Comparison of ENCODE assay signal across 24 cellular contexts in genomic region chr4:26217429-26217828, GRCh38.
A peak's percentile ranks its signal among the peaks of the same experiment; 100 is the strongest.
DNase-seq lines count a peak whose midpoint lies in the region; ATAC-seq, FAIRE-seq and TF ChIP-seq lines count a peak whose summit lies in the region.
"Had no signal": no experiment of that assay in that cellular context is flagged by ENCODE, and none has a peak within 500 bp of the region (broad histone marks: within the 10 kb centered on the region; RNA-seq: fewer than 3 reads in every experiment).

No MANE protein-coding gene starts in this region.

- no peak overlapping the region for H3K27ac ChIP-seq in GM23338 (ENCODE audit: low read depth)
- H3K27ac ChIP-seq in colonic mucosa, result peak overlapping the region; percentile 0
- H3K27ac ChIP-seq in substantia nigra (ENCODE audit: low read depth, low read length, poor library complexity, severe bottlenecking), result peak overlapping the region; percentile 90
- no peak overlapping the region for H3K27ac ChIP-seq in small intestine (ENCODE audit: low read depth in 1 of 2, low read length in 1 of 2)
- H3K27ac ChIP-seq in pancreas, result no peak overlapping the region
- H3K27ac ChIP-seq: parathyroid adenoma had no signal

- H3K36me3 ChIP-seq in GM23338 (ENCODE audit: insufficient read depth) (no peaks in the 10 kb centered on the region), colonic mucosa (no peaks in the 10 kb centered on the region), small intestine (ENCODE audit: control insufficient read depth in 2 of 2, insufficient read depth in 2 of 2, low read length in 2 of 2) (no peaks in the 10 kb centered on the region), pancreas (no peaks in the 10 kb centered on the region)

- H3K9me3 ChIP-seq in colonic mucosa (no peaks in the 10 kb centered on the region), small intestine (ENCODE audit: control insufficient read depth, low read depth) (no peaks in the 10 kb centered on the region), pancreas (no peaks in the 10 kb centered on the region)
- H3K9me3 ChIP-seq: SK-N-SH had no signal

- H3K4me2 ChIP-seq in GM23338, result no peak overlapping the region
- H3K4me2 ChIP-seq: SK-N-SH had no signal

- DNase-seq in GM23338 (ENCODE audit: low spot score) (no peak), colonic mucosa (no peak), midbrain (lab: John Stamatoyannopoulos, UW) (peak; percentile 48), substantia nigra (lab: John Stamatoyannopoulos, UW) (peak in 5 of 49 donors; percentile 13 to 35 (median 22)), small intestine (no peak), dermis blood vessel endothelial cell (no peak), pancreas (no peak)
- DNase-seq: ACHN; activated naive CD4-positive, alpha-beta T cell; activated T-cell treated with anti-CD3 and anti-CD28 coated beads, Interleukin-2, amount 50 U/mL, for 24 hours; amniotic stem cell; H7; kidney glomerular epithelial cell; naive thymus-derived CD8-positive, alpha-beta T cell; NCI-H1048; NCI-H187; NCI-H526 treated with DMSO at 0.1 percent for 48 hours; T-helper 2 cell had no signal

- 0 out of 2 replicates have a peak, but pooled peaks cover 8% of the 10 kb centered on the region for H3K9me2 ChIP-seq in GM23338 (ENCODE audit: insufficient read depth)
- H3K9me2 ChIP-seq: SK-N-SH had no signal

- peak overlapping the region; percentile 91 for H2AFZ ChIP-seq in GM23338
- H2AFZ ChIP-seq: parathyroid adenoma had no signal

- no peak for FAIRE-seq in small intestine (lab: Jason Lieb, UNC)
- FAIRE-seq in pancreas (lab: Jason Lieb, UNC), result no peak
- FAIRE-seq: bronchial epithelial cell, endothelial cell of umbilical vein, HepG2 had no signal

- H3K9ac ChIP-seq in colonic mucosa (ENCODE audit: low read depth in 2 of 2, low read length in 2 of 2), result no peak overlapping the region
- H3K9ac ChIP-seq: parathyroid adenoma, SK-N-SH had no signal

- H3K9me3 Mint-ChIP-seq in GM23338, result peaks cover 2% of the 10 kb centered on the region; the same call in 1 of the 3 replicates
- H3K9me3 Mint-ChIP-seq: activated T-cell treated with anti-CD3 and anti-CD28 coated beads, Interleukin-2, amount 50 U/mL, for 24 hours had no signal

- H4K20me1 ChIP-seq in GM23338 (replicated peaks; ENCODE audit: insufficient read depth), result no peaks in the 10 kb centered on the region

- H3K27ac Mint-ChIP-seq in GM23338, result no peak overlapping the region
- H3K27ac Mint-ChIP-seq: activated T-cell treated with anti-CD3 and anti-CD28 coated beads, Interleukin-2, amount 50 U/mL, for 24 hours; naive thymus-derived CD8-positive, alpha-beta T cell had no signal

- H3K4me3 ChIP-seq in GM23338 (no peak overlapping the region), colonic mucosa (no peak overlapping the region), small intestine (ENCODE audit: low read depth in 1 of 2, low read length in 2 of 2) (no peak overlapping the region), pancreas (no peak overlapping the region)

- ATAC-seq in GM23338, result no peak
- no peak for ATAC-seq in HG02885 (IDR thresholded peaks at IDR 0.05; ENCODE audit: poor library complexity, unreplicated experiment)
- ATAC-seq in pancreas, result no peak
- ATAC-seq: naive thymus-derived CD8-positive, alpha-beta T cell had no signal

- H3K27me3 ChIP-seq in GM23338 (ENCODE audit: insufficient read depth), result no peaks in the 10 kb centered on the region
- no peaks in the 10 kb centered on the region for H3K27me3 ChIP-seq in colonic mucosa
- H3K27me3 ChIP-seq in small intestine (ENCODE audit: control insufficient read depth in 2 of 2, insufficient read depth in 2 of 2, low read length in 2 of 2), result no peaks in the 10 kb centered on the region
- no peaks in the 10 kb centered on the region for H3K27me3 ChIP-seq in pancreas

- intact Hi-C loops in colonic mucosa (cut with DNase I), result no loop called here
- intact Hi-C loops in pancreas (cut with DNase I), result no loop called here

- H3K27me3 Mint-ChIP-seq in GM23338 (ENCODE audit: insufficient read depth, low read depth, poor library complexity), result peaks cover 4% of the 10 kb centered on the region

- H3K4me3 Mint-ChIP-seq in GM23338, result no peak overlapping the region
- H3K4me3 Mint-ChIP-seq: activated T-cell treated with anti-CD3 and anti-CD28 coated beads, Interleukin-2, amount 50 U/mL, for 24 hours; naive thymus-derived CD8-positive, alpha-beta T cell had no signal

- H3F3A ChIP-seq in GM23338 (replicated peaks; ENCODE audit: low read depth), result no peaks in the 10 kb centered on the region

- 0 out of 4 replicates have a peak, but pooled peaks of 1 of the 2 experiments have one; percentile 3 for TF ChIP-seq CTCF in GM23338 (conservative IDR thresholded peaks at IDR 0.05; ENCODE audit: low read depth in 2 of 2)
- no peak for TF ChIP-seq CTCF in colonic mucosa (IDR thresholded peaks at IDR 0.05)
- TF ChIP-seq CTCF in pancreas (IDR thresholded peaks at IDR 0.05), result no peak

- no peaks in the 10 kb centered on the region for H3K36me3 Mint-ChIP-seq in GM23338 (ENCODE audit: low read depth)
- H3K36me3 Mint-ChIP-seq: naive thymus-derived CD8-positive, alpha-beta T cell had no signal

- H3K4me1 Mint-ChIP-seq in GM23338, result 0 out of 3 replicates have a peak, but pooled peaks cover 2% of the 10 kb centered on the region

- H3K79me2 ChIP-seq in GM23338 (replicated peaks; ENCODE audit: insufficient read depth), result no peaks in the 10 kb centered on the region
- H3K79me2 ChIP-seq: parathyroid adenoma had no signal

- 90 to 94% (median 94%) methylated on average over 5 of the region's 5 CpGs for WGBS in small intestine, 3 donors
- WGBS in pancreas, 2 donors, result 96 to 97% methylated on average over 5 of the region's 5 CpGs

- H3K4me1 ChIP-seq in GM23338 (ENCODE audit: insufficient read depth), result no peaks in the 10 kb centered on the region
- no peaks in the 10 kb centered on the region for H3K4me1 ChIP-seq in colonic mucosa
- no peaks in the 10 kb centered on the region for H3K4me1 ChIP-seq in small intestine (ENCODE audit: control insufficient read depth in 2 of 2, insufficient read depth in 1 of 2, low read depth in 1 of 2, low read length in 1 of 2)
- no peaks in the 10 kb centered on the region for H3K4me1 ChIP-seq in pancreas
- H3K4me1 ChIP-seq: parathyroid adenoma had no signal

TF ChIP-seq in GM23338, 12 proteins besides CTCF, POLR2A, EP300 and RAD21 (continues in another document):
- no peak for TF ChIP-seq ZNF114 (CRISPR knock-in tag; IDR thresholded peaks at IDR 0.05)
- TF ChIP-seq, protein P1, sequence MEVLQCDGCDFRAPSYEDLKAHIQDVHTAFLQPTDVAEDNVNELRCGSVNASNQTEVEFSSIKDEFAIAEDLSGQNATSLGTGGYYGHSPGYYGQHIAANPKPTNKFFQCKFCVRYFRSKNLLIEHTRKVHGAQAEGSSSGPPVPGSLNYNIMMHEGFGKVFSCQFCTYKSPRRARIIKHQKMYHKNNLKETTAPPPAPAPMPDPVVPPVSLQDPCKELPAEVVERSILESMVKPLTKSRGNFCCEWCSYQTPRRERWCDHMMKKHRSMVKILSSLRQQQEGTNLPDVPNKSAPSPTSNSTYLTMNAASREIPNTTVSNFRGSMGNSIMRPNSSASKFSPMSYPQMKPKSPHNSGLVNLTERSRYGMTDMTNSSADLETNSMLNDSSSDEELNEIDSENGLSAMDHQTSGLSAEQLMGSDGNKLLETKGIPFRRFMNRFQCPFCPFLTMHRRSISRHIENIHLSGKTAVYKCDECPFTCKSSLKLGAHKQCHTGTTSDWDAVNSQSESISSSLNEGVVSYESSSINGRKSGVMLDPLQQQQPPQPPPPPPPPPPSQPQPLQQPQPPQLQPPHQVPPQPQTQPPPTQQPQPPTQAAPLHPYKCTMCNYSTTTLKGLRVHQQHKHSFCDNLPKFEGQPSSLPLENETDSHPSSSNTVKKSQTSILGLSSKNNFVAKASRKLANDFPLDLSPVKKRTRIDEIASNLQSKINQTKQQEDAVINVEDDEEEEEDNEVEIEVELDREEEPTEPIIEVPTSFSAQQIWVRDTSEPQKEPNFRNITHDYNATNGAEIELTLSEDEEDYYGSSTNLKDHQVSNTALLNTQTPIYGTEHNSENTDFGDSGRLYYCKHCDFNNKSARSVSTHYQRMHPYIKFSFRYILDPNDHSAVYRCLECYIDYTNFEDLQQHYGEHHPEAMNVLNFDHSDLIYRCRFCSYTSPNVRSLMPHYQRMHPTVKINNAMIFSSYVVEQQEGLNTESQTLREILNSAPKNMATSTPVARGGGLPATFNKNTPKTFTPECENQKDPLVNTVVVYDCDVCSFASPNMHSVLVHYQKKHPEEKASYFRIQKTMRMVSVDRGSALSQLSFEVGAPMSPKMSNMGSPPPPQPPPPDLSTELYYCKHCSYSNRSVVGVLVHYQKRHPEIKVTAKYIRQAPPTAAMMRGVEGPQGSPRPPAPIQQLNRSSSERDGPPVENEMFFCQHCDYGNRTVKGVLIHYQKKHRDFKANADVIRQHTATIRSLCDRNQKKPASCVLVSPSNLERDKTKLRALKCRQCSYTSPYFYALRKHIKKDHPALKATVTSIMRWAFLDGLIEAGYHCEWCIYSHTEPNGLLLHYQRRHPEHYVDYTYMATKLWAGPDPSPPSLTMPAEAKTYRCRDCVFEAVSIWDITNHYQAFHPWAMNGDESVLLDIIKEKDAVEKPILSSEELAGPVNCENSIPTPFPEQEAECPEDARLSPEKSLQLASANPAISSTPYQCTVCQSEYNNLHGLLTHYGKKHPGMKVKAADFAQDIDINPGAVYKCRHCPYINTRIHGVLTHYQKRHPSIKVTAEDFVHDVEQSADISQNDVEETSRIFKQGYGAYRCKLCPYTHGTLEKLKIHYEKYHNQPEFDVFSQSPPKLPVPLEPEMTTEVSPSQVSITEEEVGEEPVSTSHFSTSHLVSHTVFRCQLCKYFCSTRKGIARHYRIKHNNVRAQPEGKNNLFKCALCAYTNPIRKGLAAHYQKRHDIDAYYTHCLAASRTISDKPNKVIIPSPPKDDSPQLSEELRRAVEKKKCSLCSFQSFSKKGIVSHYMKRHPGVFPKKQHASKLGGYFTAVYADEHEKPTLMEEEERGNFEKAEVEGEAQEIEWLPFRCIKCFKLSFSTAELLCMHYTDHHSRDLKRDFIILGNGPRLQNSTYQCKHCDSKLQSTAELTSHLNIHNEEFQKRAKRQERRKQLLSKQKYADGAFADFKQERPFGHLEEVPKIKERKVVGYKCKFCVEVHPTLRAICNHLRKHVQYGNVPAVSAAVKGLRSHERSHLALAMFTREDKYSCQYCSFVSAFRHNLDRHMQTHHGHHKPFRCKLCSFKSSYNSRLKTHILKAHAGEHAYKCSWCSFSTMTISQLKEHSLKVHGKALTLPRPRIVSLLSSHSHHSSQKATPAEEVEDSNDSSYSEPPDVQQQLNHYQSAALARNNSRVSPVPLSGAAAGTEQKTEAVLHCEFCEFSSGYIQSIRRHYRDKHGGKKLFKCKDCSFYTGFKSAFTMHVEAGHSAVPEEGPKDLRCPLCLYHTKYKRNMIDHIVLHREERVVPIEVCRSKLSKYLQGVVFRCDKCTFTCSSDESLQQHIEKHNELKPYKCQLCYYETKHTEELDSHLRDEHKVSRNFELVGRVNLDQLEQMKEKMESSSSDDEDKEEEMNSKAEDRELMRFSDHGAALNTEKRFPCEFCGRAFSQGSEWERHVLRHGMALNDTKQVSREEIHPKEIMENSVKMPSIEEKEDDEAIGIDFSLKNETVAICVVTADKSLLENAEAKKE (CRISPR knock-in tag; IDR thresholded peaks at IDR 0.05), result no peak
- TF ChIP-seq EZH2 (IDR thresholded peaks at IDR 0.05; ENCODE audit: low read depth, unreplicated experiment), result no peak

Comparison
In these comparisons a context has a peak if more than half of its experiments do, and no peak if none do; other contexts are left out.
1. H3K27ac ChIP-seq: peak in colonic mucosa (single experiment) and substantia nigra (single experiment); none in GM23338 (single experiment), small intestine (0 of 2) and pancreas (0 of 4).